ENCODE assay signal across 24 cellular contexts in the genomic region with DNA sequence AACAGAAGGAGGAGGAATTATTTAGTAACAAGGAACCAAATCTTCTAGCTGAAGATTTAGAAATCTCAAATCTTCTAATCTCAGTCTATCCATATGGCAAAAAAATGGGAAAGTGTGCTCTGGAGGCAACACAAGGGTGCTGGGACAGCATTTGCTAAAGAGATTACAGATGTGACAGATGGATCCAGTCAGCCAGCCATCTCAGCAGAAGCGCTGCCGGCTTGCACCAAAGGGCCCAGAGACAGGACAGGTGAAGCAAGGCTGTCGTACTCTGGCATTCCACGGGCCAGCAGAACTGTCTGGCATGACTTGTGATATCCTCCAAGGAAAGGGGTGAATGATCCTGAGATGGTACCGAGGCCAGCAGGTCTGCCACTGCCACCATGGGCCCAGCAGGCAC. TPM values are rescaled to one million over a fixed set of nuclear protein-coding genes. Genes with fewer than 3 reads are reported as not detected.
"Had no signal": no experiment of that assay in that cellular context is flagged by ENCODE, and none has a peak within 500 bp of the region (broad histone marks: within the 10 kb centered on the region; RNA-seq: fewer than 3 reads in every experiment).

No MANE protein-coding gene starts in this region.

- ATAC-seq: activated CD8-positive, alpha-beta T cell treated with anti-CD3 and anti-CD28 coated beads, Interleukin-2, amount 10 ng/mL, durations not matched to agents 7 days and 5 days; left lobe of liver had no signal

- H3K9me3 Mint-ChIP-seq: activated CD4-positive, alpha-beta T cell treated with anti-CD3 and anti-CD28 coated beads, Interleukin-2, amount 10 ng/mL, durations not matched to agents 24 days and 14 days; activated naive CD4-positive, alpha-beta T cell treated with anti-CD3 and anti-CD28 coated beads, Interleukin-2, amount 10 ng/mL, durations not matched to agents 7 days and 5 days; activated T-cell treated with anti-CD3 and anti-CD28 coated beads, Interleukin-2, amount 50 U/mL, for 24 hours; nephron progenitor cell; T-helper 2 cell treated with Interferon-gamma antibody and Interleukin-4, amounts not matched to agents 5 μg/mL and 100 μg/mL, for 36 hours had no signal

- H3K4me3 Mint-ChIP-seq: activated CD4-positive, alpha-beta T cell treated with anti-CD3 and anti-CD28 coated beads, Interleukin-2, amount 10 ng/mL, durations not matched to agents 24 days and 14 days; activated CD8-positive, alpha-beta T cell treated with anti-CD3 and anti-CD28 coated beads, Interleukin-2, amount 10 ng/mL, durations not matched to agents 7 days and 5 days; activated naive CD4-positive, alpha-beta T cell treated with anti-CD3 and anti-CD28 coated beads, Interleukin-2, amount 10 ng/mL, durations not matched to agents 7 days and 5 days; activated T-cell treated with anti-CD3 and anti-CD28 coated beads, Interleukin-2, amount 50 U/mL, for 24 hours; nephron progenitor cell; T-helper 2 cell treated with Interferon-gamma antibody and Interleukin-4, amounts not matched to agents 5 μg/mL and 100 μg/mL, for 36 hours had no signal

- FAIRE-seq: endometrium, frontal cortex, keratinocyte had no signal

- DNase-seq: activated CD4-positive, alpha-beta T cell treated with anti-CD3 and anti-CD28 coated beads, Interleukin-2, amount 10 ng/mL, durations not matched to agents 24 days and 14 days; activated CD4-positive, CD25-positive, alpha-beta regulatory T cell; activated CD8-positive, alpha-beta T cell treated with anti-CD3 and anti-CD28 coated beads, Interleukin-2, amount 10 ng/mL, durations not matched to agents 7 days and 5 days; activated naive CD4-positive, alpha-beta T cell treated with anti-CD3 and anti-CD28 coated beads, Interleukin-2, amount 10 ng/mL, durations not matched to agents 7 days and 5 days; activated T-cell treated with anti-CD3 and anti-CD28 coated beads, Interleukin-2, amount 50 U/mL, for 24 hours; adrenal gland; head of caudate nucleus; midbrain; nephron progenitor cell; occipital lobe; posterior cingulate gyrus; spleen; stimulated activated naive CD4-positive, alpha-beta T cell treated with Interleukin-2 at 50 U/mL for 16 hours; SW 1271 had no signal

- H3K9me3 ChIP-seq: adrenal gland, spleen, tibial nerve, vagina had no signal

- H3K27ac Mint-ChIP-seq: activated CD4-positive, alpha-beta T cell treated with anti-CD3 and anti-CD28 coated beads, Interleukin-2, amount 10 ng/mL, durations not matched to agents 24 days and 14 days; activated CD8-positive, alpha-beta T cell treated with anti-CD3 and anti-CD28 coated beads, Interleukin-2, amount 10 ng/mL, durations not matched to agents 7 days and 5 days; activated naive CD4-positive, alpha-beta T cell treated with anti-CD3 and anti-CD28 coated beads, Interleukin-2, amount 10 ng/mL, durations not matched to agents 7 days and 5 days; nephron progenitor cell; T-helper 2 cell treated with Interferon-gamma antibody and Interleukin-4, amounts not matched to agents 5 μg/mL and 100 μg/mL, for 36 hours had no signal

- H3K27me3 Mint-ChIP-seq: activated CD4-positive, alpha-beta T cell treated with anti-CD3 and anti-CD28 coated beads, Interleukin-2, amount 10 ng/mL, durations not matched to agents 24 days and 14 days; activated naive CD4-positive, alpha-beta T cell treated with anti-CD3 and anti-CD28 coated beads, Interleukin-2, amount 10 ng/mL, durations not matched to agents 7 days and 5 days; activated T-cell treated with anti-CD3 and anti-CD28 coated beads, Interleukin-2, amount 50 U/mL, for 24 hours had no signal

RNA-seq across cellular contexts. Expression of gene GJD4, which starts 45.7 kb away (rescaled TPM):
- total RNA-seq: activated CD4-positive, alpha-beta T cell treated with anti-CD3 and anti-CD28 coated beads, Interleukin-2, amount 10 ng/mL, durations not matched to agents 24 days and 14 days; activated CD8-positive, alpha-beta T cell treated with anti-CD3 and anti-CD28 coated beads, Interleukin-2, amount 10 ng/mL, durations not matched to agents 7 days and 5 days; adrenal gland; frontal cortex; left lobe of liver; lung; occipital lobe; renal cortical epithelial cell; spleen; subcutaneous adipose tissue; vagina had no signal
